In genomic region chr6:75376347-75377024, GRCh38 we compare ENCODE assay signal across 1 cellular context.
TF ChIP-seq lines count a peak whose summit lies in the region.

No MANE protein-coding gene starts in this region.

TF ChIP-seq in GM23338, 12 proteins besides CTCF, POLR2A, EP300 and RAD21 (continued from another document):
- TF ChIP-seq ZNF462 (CRISPR knock-in tag; IDR thresholded peaks at IDR 0.05) (no peak), EZH2 (IDR thresholded peaks at IDR 0.05; ENCODE audit: low read depth, unreplicated experiment) (no peak), STAT1 (IDR thresholded peaks at IDR 0.05; ENCODE audit: unreplicated experiment) (no peak), ETS1 (IDR thresholded peaks at IDR 0.05) (no peak), POLR2AphosphoS5 (IDR thresholded peaks at IDR 0.05; ENCODE audit: low read depth) (no peak), ZNF114 (CRISPR knock-in tag; IDR thresholded peaks at IDR 0.05) (no peak), JUNB (IDR thresholded peaks at IDR 0.05; ENCODE audit: unreplicated experiment) (no peak)
TF ChIP-seq in GM23338: peak in this region for 0.
